Comparison of ENCODE assay signal across 1 cellular context in genomic region chr2:216606551-216607527, GRCh38.
A peak's percentile ranks its signal among the peaks of the same experiment; 100 is the strongest.
TF ChIP-seq lines count a peak whose summit lies in the region.

No MANE protein-coding gene starts in this region.

TF ChIP-seq in GM12878, 131 proteins besides CTCF, POLR2A, EP300 and RAD21 (continued from another document and continues in another):
- TF ChIP-seq ZBTB4 (CRISPR knock-in tag; IDR thresholded peaks at IDR 0.05): no peak
- no peak for TF ChIP-seq SMARCA5 (IDR thresholded peaks at IDR 0.05)
- no peak for TF ChIP-seq RELA (IDR thresholded peaks at IDR 0.05; ENCODE audit: borderline replicate concordance, partially characterized antibody)
- no peak for TF ChIP-seq RAD51 (IDR thresholded peaks at IDR 0.05)
- TF ChIP-seq ZNF592 (IDR thresholded peaks at IDR 0.05): no peak
- peak; percentile 99 for TF ChIP-seq MLLT1 (IDR thresholded peaks at IDR 0.05)
- TF ChIP-seq SUZ12 (IDR thresholded peaks at IDR 0.05; ENCODE audit: unreplicated experiment): no peak
- TF ChIP-seq LARP7 (IDR thresholded peaks at IDR 0.05): no peak
- TF ChIP-seq HDAC2 (IDR thresholded peaks at IDR 0.05): no peak
- TF ChIP-seq MEF2B (IDR thresholded peaks at IDR 0.05; ENCODE audit: partially characterized antibody, poor library complexity, severe bottlenecking): peak; percentile 46
- TF ChIP-seq HDGF (IDR thresholded peaks at IDR 0.05): peak; percentile 82; the same call in 1 of the 2 replicates
- TF ChIP-seq MYB (IDR thresholded peaks at IDR 0.05; ENCODE audit: borderline replicate concordance, low read depth, low read length): no peak
- no peak for TF ChIP-seq SIN3A (IDR thresholded peaks at IDR 0.05; ENCODE audit: low read depth, low read length)
- no peak for TF ChIP-seq RFX5 (IDR thresholded peaks at IDR 0.05; ENCODE audit: low read depth, low read length)
- TF ChIP-seq MAX (IDR thresholded peaks at IDR 0.05; ENCODE audit: low read depth, low read length): peak; percentile 46; the same call in 1 of the 2 replicates
- no peak for TF ChIP-seq NFIC (IDR thresholded peaks at IDR 0.05; ENCODE audit: low read depth, low read length)
- TF ChIP-seq ZBTB40 (IDR thresholded peaks at IDR 0.05; ENCODE audit: borderline replicate concordance): no peak; the same call in none of the 2 replicates
- TF ChIP-seq HDAC6 (IDR thresholded peaks at IDR 0.05; ENCODE audit: unreplicated experiment): no peak
- no peak for TF ChIP-seq CUX1 (IDR thresholded peaks at IDR 0.05; ENCODE audit: insufficient replicate concordance, low read depth, low read length)
- TF ChIP-seq POLR2AphosphoS5 (IDR thresholded peaks at IDR 0.05; ENCODE audit: low read length): no peak
- TF ChIP-seq TCF3 (IDR thresholded peaks at IDR 0.05; ENCODE audit: borderline replicate concordance, insufficient read depth, low read depth, low read length): 0 out of 2 replicates have a peak, but pooled peaks have one; percentile 45
- no peak for TF ChIP-seq POLR2AphosphoS2 (IDR thresholded peaks at IDR 0.05; ENCODE audit: low read depth, low read length)
- peak; percentile 61; the same call in 1 of the 2 replicates for TF ChIP-seq MTA2 (IDR thresholded peaks at IDR 0.05; ENCODE audit: low read depth)
- peak; percentile 65; the same call in 1 of the 2 replicates for TF ChIP-seq CREM (IDR thresholded peaks at IDR 0.05; ENCODE audit: low read depth)
- TF ChIP-seq HCFC1 (IDR thresholded peaks at IDR 0.05; ENCODE audit: low read length): no peak
- TF ChIP-seq KAT2A (conservative IDR thresholded peaks at IDR 0.05; ENCODE audit: control insufficient read depth, low read depth, low read length): no peak
- peak in 1 of 2 experiments; percentile 45; a peak in 2 of 4 replicates for TF ChIP-seq IKZF2 (IDR thresholded peaks at IDR 0.05)
- TF ChIP-seq TCF12 (IDR thresholded peaks at IDR 0.05; ENCODE audit: low read depth, low read length): peak; percentile 83
- TF ChIP-seq DPF2 (IDR thresholded peaks at IDR 0.05): peak; percentile 47; the same call in 1 of the 2 replicates
- no peak for TF ChIP-seq IRF5 (IDR thresholded peaks at IDR 0.05; ENCODE audit: borderline replicate concordance)
- no peak for TF ChIP-seq PBX3 (IDR thresholded peaks at IDR 0.05; ENCODE audit: insufficient replicate concordance, low read depth, low read length)
- peak; percentile 55 for TF ChIP-seq IKZF1 (conservative IDR thresholded peaks at IDR 0.05)
- peak; percentile 77; the same call in 1 of the 2 replicates for TF ChIP-seq ZBTB33 (IDR thresholded peaks at IDR 0.05)
